Comparison of ENCODE assay signal across 28 cellular contexts in the genomic region with DNA sequence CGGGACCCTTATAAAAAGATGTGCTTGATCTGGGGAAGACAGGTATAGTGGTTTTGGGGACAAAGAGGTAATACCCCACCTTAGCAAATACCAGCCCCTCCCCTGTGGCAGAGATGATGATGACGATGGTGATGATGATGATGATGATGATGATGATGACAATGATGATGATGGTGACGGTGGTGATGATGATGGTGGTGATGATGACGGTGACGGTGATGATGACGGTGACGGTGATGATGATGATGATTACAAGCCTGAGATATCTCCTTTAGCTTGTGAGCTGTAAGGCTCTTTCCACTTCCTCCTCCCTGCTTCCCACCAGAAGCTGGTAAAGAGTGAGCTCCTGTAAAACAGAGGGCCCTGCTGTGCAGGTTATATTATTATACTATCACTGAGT.
"Had no signal": no experiment of that assay in that cellular context is flagged by ENCODE, and none has a peak within 500 bp of the region (broad histone marks: within the 10 kb centered on the region; RNA-seq: fewer than 3 reads in every experiment).

No MANE protein-coding gene starts in this region.

- H3K4me3 ChIP-seq: pancreas, psoas muscle, skin epidermis, smooth muscle cell, spleen, suprapubic skin, testis, tibial artery, transverse colon, upper lobe of left lung, vagina had no signal

- H3K36me3 ChIP-seq: neutrophil, pancreas, spleen, suprapubic skin, tibial artery, transverse colon, upper lobe of left lung, vagina had no signal

- H3K9me3 ChIP-seq: neutrophil, pancreas, psoas muscle, spleen, suprapubic skin, testis, tibial artery, transverse colon, upper lobe of left lung, vagina had no signal

- H3K4me3 Mint-ChIP-seq: naive thymus-derived CD4-positive, alpha-beta T cell; natural killer cell; nephron; stimulated activated memory B cell treated with anti-CD40 and anti-IgM and Interleukin-4, amounts not matched to agents 10 μg/mL and 1 μg/mL and 100 μg/mL, for 72 hours; stimulated activated naive CD8-positive, alpha-beta T cell treated with anti-CD3 and anti-CD28 coated beads, Interleukin-15, amount 100 ng/mL, for 72 hours had no signal

- H3K27me3 ChIP-seq: pancreas, suprapubic skin, testis, transverse colon, upper lobe of left lung, vagina had no signal

- H3K27ac Mint-ChIP-seq: natural killer cell; nephron; progenitor cell of endocrine pancreas; stimulated activated memory B cell treated with anti-CD40 and anti-IgM and Interleukin-4, amounts not matched to agents 10 μg/mL and 1 μg/mL and 100 μg/mL, for 72 hours; stimulated activated naive CD8-positive, alpha-beta T cell treated with anti-CD3 and anti-CD28 coated beads, Interleukin-15, amount 100 ng/mL, for 72 hours had no signal

- DNase-seq: naive thymus-derived CD4-positive, alpha-beta T cell; natural killer cell; nucleus accumbens; pancreas; psoas muscle; right cardiac atrium; spleen; stimulated activated CD4-positive, alpha-beta T cell treated with anti-CD3 and anti-CD28 coated beads, Interleukin-12 subunit alpha, Interleukin-12 subunit beta, amount 100 ng/mL, for 4 hours; stimulated activated CD4-positive, alpha-beta T cell treated with anti-CD3 and anti-CD28 coated beads, Interleukin-1b, Interleukin-23, amount 100 ng/mL, for 48 hours; stimulated activated CD4-positive, alpha-beta T cell treated with anti-CD3 and anti-CD28 coated beads, Interleukin-4, amount 100 ng/mL, for 1 hour; stimulated activated CD4-positive, alpha-beta T cell treated with anti-CD3 and anti-CD28 coated beads, Interleukin-4, amount 100 ng/mL, for 4 hours; stimulated activated CD8-positive, alpha-beta memory T cell treated with anti-CD3 and anti-CD28 coated beads, Interleukin-4, amount 100 ng/mL, for 48 hours; stimulated activated naive CD4-positive, alpha-beta T cell; stimulated activated naive CD8-positive, alpha-beta T cell treated with anti-CD3 and anti-CD28 coated beads, Interleukin-15, amount 100 ng/mL, for 72 hours; stimulated activated naive CD8-positive, alpha-beta T cell treated with anti-CD3 and anti-CD28 coated beads, Interleukin-15, Interleukin-2, amounts not matched to agents 100 U/mL and 50 U/mL, for 24 hours; substantia nigra; testis; transverse colon; upper lobe of left lung had no signal

- H3K9me3 Mint-ChIP-seq: natural killer cell; nephron; stimulated activated memory B cell treated with anti-CD40 and anti-IgM and Interleukin-4, amounts not matched to agents 10 μg/mL and 1 μg/mL and 100 μg/mL, for 72 hours; stimulated activated naive CD8-positive, alpha-beta T cell treated with anti-CD3 and anti-CD28 coated beads, Interleukin-15, amount 100 ng/mL, for 72 hours had no signal

- H3K4me2 ChIP-seq: smooth muscle cell had no signal

- H3K27me3 Mint-ChIP-seq: naive thymus-derived CD4-positive, alpha-beta T cell; stimulated activated naive CD8-positive, alpha-beta T cell treated with anti-CD3 and anti-CD28 coated beads, Interleukin-15, amount 100 ng/mL, for 72 hours had no signal

- H3K27ac ChIP-seq: neutrophil, pancreas, psoas muscle, skin epidermis, spleen, suprapubic skin, testis, tibial artery, transverse colon, upper lobe of left lung, vagina had no signal

- H3K4me1 ChIP-seq: pancreas, psoas muscle, spleen, testis, tibial artery, transverse colon, upper lobe of left lung, vagina had no signal

- H3K4me1 Mint-ChIP-seq: natural killer cell; stimulated activated memory B cell treated with anti-CD40 and anti-IgM and Interleukin-4, amounts not matched to agents 10 μg/mL and 1 μg/mL and 100 μg/mL, for 72 hours; stimulated activated naive CD8-positive, alpha-beta T cell treated with anti-CD3 and anti-CD28 coated beads, Interleukin-15, amount 100 ng/mL, for 72 hours had no signal

- H3K36me3 Mint-ChIP-seq: natural killer cell; stimulated activated memory B cell treated with anti-CD40 and anti-IgM and Interleukin-4, amounts not matched to agents 10 μg/mL and 1 μg/mL and 100 μg/mL, for 72 hours had no signal
